3 cellular contexts compared by ENCODE assay signal in genomic region chr14:101666264-101666663, GRCh38.
"Had no signal": no experiment of that assay in that cellular context is flagged by ENCODE, and none has a peak within 500 bp of the region (broad histone marks: within the 10 kb centered on the region; RNA-seq: fewer than 3 reads in every experiment).

No MANE protein-coding gene starts in this region.

- DNase-seq: IMR-90 had no signal

- H3K4me3 ChIP-seq: K562 had no signal

- H3K27ac ChIP-seq: HL-60 had no signal
